17 cellular contexts compared by ENCODE assay signal in the genomic region with DNA sequence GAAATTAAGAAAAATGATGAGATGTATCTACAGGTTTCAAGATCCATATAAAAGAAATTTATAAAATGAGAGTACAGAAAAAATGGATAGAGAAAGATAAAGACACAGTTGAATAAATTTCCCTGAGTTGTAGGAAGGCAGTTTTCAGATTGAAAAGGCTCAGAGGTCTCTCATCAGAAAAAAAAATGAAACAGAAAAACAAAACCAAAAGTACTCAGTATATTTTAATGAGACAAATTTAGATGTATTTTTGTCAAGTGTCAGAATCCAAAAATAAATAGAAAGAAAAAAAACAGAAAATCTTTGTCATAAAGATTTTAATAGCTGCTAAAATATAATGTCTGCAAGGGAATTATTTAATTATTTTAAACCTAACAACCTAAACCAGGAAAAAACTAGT.
DNase-seq lines count a peak whose midpoint lies in the region; ATAC-seq and TF ChIP-seq lines count a peak whose summit lies in the region.
"Had no signal": no experiment of that assay in that cellular context is flagged by ENCODE, and none has a peak within 500 bp of the region (broad histone marks: within the 10 kb centered on the region; RNA-seq: fewer than 3 reads in every experiment).

No MANE protein-coding gene starts in this region.

- H3K36me3 ChIP-seq in transverse colon, result no peaks in the 10 kb centered on the region
- H3K36me3 ChIP-seq: esophagus muscularis mucosa, vagina had no signal

- DNase-seq in GM12865 (ENCODE audit: low read depth), result peak; percentile 16
- DNase-seq in foreskin keratinocyte, result no peak
- no peak for DNase-seq in transverse colon
- DNase-seq in NCI-H526 (lab: John Stamatoyannopoulos, UW), result no peak
- DNase-seq: CD4-positive, alpha-beta T cell; cortex of kidney; KBM-7; NCI-H146; NCI-H510A had no signal

- H3K4me3 ChIP-seq in GM12865 (ENCODE audit: low read depth, low read length), result no peak overlapping the region
- H3K4me3 ChIP-seq in transverse colon, result no peak overlapping the region
- H3K4me3 ChIP-seq: A549, esophagus muscularis mucosa, vagina had no signal

- TF ChIP-seq CTCF in GM12865 (IDR thresholded peaks at IDR 0.05; ENCODE audit: insufficient read depth, low read depth, low read length, missing control alignments), result no peak
- TF ChIP-seq CTCF in foreskin keratinocyte (conservative IDR thresholded peaks at IDR 0.05), result no peak
- no peak for TF ChIP-seq CTCF in transverse colon (IDR thresholded peaks at IDR 0.05)

- no peak for TF ChIP-seq EP300 in transverse colon (IDR thresholded peaks at IDR 0.05; ENCODE audit: low read depth)

- ATAC-seq in GM19328 (IDR thresholded peaks at IDR 0.05; ENCODE audit: unreplicated experiment) (peak; percentile 49), HG02571 (IDR thresholded peaks at IDR 0.05; ENCODE audit: unreplicated experiment) (peak; percentile 64), HG03280 (IDR thresholded peaks at IDR 0.05; ENCODE audit: unreplicated experiment) (peak; percentile 47), SK-N-SH treated with all-trans-retinoic acid at 6 μM for 48 hours (no peak), foreskin keratinocyte (no peak)
- ATAC-seq: A549 had no signal

- intact Hi-C loops in transverse colon (cut with DNase I; ENCODE audit: low total_unique reads), result no loop called here

- H3K27me3 ChIP-seq in foreskin keratinocyte (no peaks in the 10 kb centered on the region), transverse colon (no peaks in the 10 kb centered on the region)
- H3K27me3 ChIP-seq: esophagus muscularis mucosa, vagina had no signal

- TF ChIP-seq POLR2A in transverse colon (IDR thresholded peaks at IDR 0.05), result no peak

- no peaks in the 10 kb centered on the region for H3K9me3 ChIP-seq in transverse colon
- H3K9me3 ChIP-seq: A549, esophagus muscularis mucosa, vagina had no signal

- no peaks in the 10 kb centered on the region for H3K4me1 ChIP-seq in foreskin keratinocyte
- no peaks in the 10 kb centered on the region for H3K4me1 ChIP-seq in transverse colon
- H3K4me1 ChIP-seq: A549, esophagus muscularis mucosa, parathyroid adenoma, vagina had no signal

- H3K27ac ChIP-seq in foreskin keratinocyte (no peak overlapping the region), transverse colon (no peak overlapping the region)
- H3K27ac ChIP-seq: A549, esophagus muscularis mucosa, parathyroid adenoma, vagina had no signal

- in situ Hi-C loops in transverse colon (cut with MboI; ENCODE audit: low pct_ligation_motif_present in 1 of 4, low pct_unique_long_range_greater_than_20kb in 1 of 4, low sequenced_read_pairs in 3 of 4), result no loop called here

TF ChIP-seq in SK-N-SH treated with all-trans-retinoic acid at 6 μM for 48 hours, 23 proteins besides CTCF, POLR2A, EP300 and RAD21:
- TF ChIP-seq ZNF565 (CRISPR knock-in tag; conservative IDR thresholded peaks at IDR 0.05; ENCODE audit: low read depth), result no peak
- TF ChIP-seq ZFP3 (CRISPR knock-in tag; IDR thresholded peaks at IDR 0.05), result no peak
- TF ChIP-seq, protein P1, sequence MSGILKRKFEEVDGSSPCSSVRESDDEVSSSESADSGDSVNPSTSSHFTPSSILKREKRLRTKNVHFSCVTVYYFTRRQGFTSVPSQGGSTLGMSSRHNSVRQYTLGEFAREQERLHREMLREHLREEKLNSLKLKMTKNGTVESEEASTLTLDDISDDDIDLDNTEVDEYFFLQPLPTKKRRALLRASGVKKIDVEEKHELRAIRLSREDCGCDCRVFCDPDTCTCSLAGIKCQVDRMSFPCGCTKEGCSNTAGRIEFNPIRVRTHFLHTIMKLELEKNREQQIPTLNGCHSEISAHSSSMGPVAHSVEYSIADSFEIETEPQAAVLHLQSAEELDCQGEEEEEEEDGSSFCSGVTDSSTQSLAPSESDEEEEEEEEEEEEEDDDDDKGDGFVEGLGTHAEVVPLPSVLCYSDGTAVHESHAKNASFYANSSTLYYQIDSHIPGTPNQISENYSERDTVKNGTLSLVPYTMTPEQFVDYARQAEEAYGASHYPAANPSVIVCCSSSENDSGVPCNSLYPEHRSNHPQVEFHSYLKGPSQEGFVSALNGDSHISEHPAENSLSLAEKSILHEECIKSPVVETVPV (CRISPR knock-in tag; IDR thresholded peaks at IDR 0.05), result no peak
- TF ChIP-seq PPARA (CRISPR knock-in tag; IDR thresholded peaks at IDR 0.05; ENCODE audit: borderline replicate concordance), result no peak
- TF ChIP-seq TOX (CRISPR knock-in tag; IDR thresholded peaks at IDR 0.05; ENCODE audit: borderline replicate concordance), result no peak
- no peak for TF ChIP-seq CSDC2 (CRISPR knock-in tag; IDR thresholded peaks at IDR 0.05)
- TF ChIP-seq SNAI2 (CRISPR knock-in tag; IDR thresholded peaks at IDR 0.05), result no peak
- no peak for TF ChIP-seq ZC3H10 (CRISPR knock-in tag; IDR thresholded peaks at IDR 0.05)
- TF ChIP-seq, protein P2, sequence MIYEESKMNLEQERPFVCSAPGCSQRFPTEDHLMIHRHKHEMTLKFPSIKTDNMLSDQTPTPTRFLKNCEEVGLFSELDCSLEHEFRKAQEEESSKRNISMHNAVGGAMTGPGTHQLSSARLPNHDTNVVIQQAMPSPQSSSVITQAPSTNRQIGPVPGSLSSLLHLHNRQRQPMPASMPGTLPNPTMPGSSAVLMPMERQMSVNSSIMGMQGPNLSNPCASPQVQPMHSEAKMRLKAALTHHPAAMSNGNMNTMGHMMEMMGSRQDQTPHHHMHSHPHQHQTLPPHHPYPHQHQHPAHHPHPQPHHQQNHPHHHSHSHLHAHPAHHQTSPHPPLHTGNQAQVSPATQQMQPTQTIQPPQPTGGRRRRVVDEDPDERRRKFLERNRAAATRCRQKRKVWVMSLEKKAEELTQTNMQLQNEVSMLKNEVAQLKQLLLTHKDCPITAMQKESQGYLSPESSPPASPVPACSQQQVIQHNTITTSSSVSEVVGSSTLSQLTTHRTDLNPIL (CRISPR knock-in tag; IDR thresholded peaks at IDR 0.05; ENCODE audit: low read depth), result no peak
- TF ChIP-seq, protein P3, sequence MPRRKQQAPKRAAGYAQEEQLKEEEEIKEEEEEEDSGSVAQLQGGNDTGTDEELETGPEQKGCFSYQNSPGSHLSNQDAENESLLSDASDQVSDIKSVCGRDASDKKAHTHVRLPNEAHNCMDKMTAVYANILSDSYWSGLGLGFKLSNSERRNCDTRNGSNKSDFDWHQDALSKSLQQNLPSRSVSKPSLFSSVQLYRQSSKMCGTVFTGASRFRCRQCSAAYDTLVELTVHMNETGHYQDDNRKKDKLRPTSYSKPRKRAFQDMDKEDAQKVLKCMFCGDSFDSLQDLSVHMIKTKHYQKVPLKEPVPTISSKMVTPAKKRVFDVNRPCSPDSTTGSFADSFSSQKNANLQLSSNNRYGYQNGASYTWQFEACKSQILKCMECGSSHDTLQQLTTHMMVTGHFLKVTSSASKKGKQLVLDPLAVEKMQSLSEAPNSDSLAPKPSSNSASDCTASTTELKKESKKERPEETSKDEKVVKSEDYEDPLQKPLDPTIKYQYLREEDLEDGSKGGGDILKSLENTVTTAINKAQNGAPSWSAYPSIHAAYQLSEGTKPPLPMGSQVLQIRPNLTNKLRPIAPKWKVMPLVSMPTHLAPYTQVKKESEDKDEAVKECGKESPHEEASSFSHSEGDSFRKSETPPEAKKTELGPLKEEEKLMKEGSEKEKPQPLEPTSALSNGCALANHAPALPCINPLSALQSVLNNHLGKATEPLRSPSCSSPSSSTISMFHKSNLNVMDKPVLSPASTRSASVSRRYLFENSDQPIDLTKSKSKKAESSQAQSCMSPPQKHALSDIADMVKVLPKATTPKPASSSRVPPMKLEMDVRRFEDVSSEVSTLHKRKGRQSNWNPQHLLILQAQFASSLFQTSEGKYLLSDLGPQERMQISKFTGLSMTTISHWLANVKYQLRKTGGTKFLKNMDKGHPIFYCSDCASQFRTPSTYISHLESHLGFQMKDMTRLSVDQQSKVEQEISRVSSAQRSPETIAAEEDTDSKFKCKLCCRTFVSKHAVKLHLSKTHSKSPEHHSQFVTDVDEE (CRISPR knock-in tag; IDR thresholded peaks at IDR 0.05), result no peak

Comparison
In these comparisons a context has a peak if more than half of its experiments do, and no peak if none do; other contexts are left out.
1. ATAC-seq: peak in GM19328 (single experiment), HG02571 (single experiment) and HG03280 (single experiment); none in SK-N-SH treated with all-trans-retinoic acid at 6 μM for 48 hours (single experiment) and foreskin keratinocyte (single experiment).